Comparison of ENCODE assay signal across 27 cellular contexts in genomic region chr5:148437249-148437648, GRCh38. TPM values are rescaled to one million over a fixed set of nuclear protein-coding genes. Genes with fewer than 3 reads are reported as not detected.
DNase-seq lines count a peak whose midpoint lies in the region; ATAC-seq, FAIRE-seq and TF ChIP-seq lines count a peak whose summit lies in the region.
"Had no signal": no experiment of that assay in that cellular context is flagged by ENCODE, and none has a peak within 500 bp of the region (broad histone marks: within the 10 kb centered on the region; RNA-seq: fewer than 3 reads in every experiment).

No MANE protein-coding gene starts in this region.

- ATAC-seq in activated CD4-positive, alpha-beta T cell treated with anti-CD3 and anti-CD28 coated beads for 36 hours: peak; percentile 78
- ATAC-seq in aorta (ENCODE audit: low FRiP score): no peak
- ATAC-seq: A549; activated CD8-positive, alpha-beta memory T cell treated with anti-CD3 and anti-CD28 coated beads, Interleukin-2, amount 10 ng/mL, durations not matched to agents 7 days and 5 days had no signal

- no peak overlapping the region for H3K27ac ChIP-seq in astrocyte (ENCODE audit: low read depth, low read length)
- H3K27ac ChIP-seq in small intestine (ENCODE audit: low read depth in 1 of 2, low read length in 1 of 2): no peak overlapping the region
- H3K27ac ChIP-seq in aorta (ENCODE audit: low read depth in 1 of 2, low read length in 2 of 2): no peak overlapping the region
- H3K27ac ChIP-seq: A549; BLaER1 treated with 17β-estradiol and CSF1 and Interleukin-3, amounts not matched to agents 10 nM and 100 nM; colonic mucosa; SJCRH30; upper lobe of left lung had no signal

- no peaks in the 10 kb centered on the region for H3K27me3 Mint-ChIP-seq in activated CD4-positive, alpha-beta T cell treated with anti-CD3 and anti-CD28 coated beads for 36 hours
- H3K27me3 Mint-ChIP-seq in astrocyte (ENCODE audit: low read depth, unreplicated experiment): no peaks in the 10 kb centered on the region
- H3K27me3 Mint-ChIP-seq: activated CD8-positive, alpha-beta memory T cell treated with anti-CD3 and anti-CD28 coated beads, Interleukin-2, amount 10 ng/mL, durations not matched to agents 7 days and 5 days had no signal

- H3K4me1 Mint-ChIP-seq in activated CD4-positive, alpha-beta T cell treated with anti-CD3 and anti-CD28 coated beads for 36 hours: peaks cover 7% of the 10 kb centered on the region
- no peaks in the 10 kb centered on the region for H3K4me1 Mint-ChIP-seq in astrocyte (ENCODE audit: low read depth, unreplicated experiment)
- H3K4me1 Mint-ChIP-seq: activated CD8-positive, alpha-beta memory T cell treated with anti-CD3 and anti-CD28 coated beads, Interleukin-2, amount 10 ng/mL, durations not matched to agents 7 days and 5 days; nephron had no signal

- no peak overlapping the region for H3K4me3 ChIP-seq in NB4 (ENCODE audit: low read depth, low read length)
- H3K4me3 ChIP-seq in astrocyte (ENCODE audit: insufficient read depth, low read depth, low read length): no peak overlapping the region
- H3K4me3 ChIP-seq in small intestine (ENCODE audit: low read depth in 1 of 2, low read length in 2 of 2): no peak overlapping the region
- H3K4me3 ChIP-seq in aorta (ENCODE audit: low read length in 2 of 2): no peak overlapping the region
- H3K4me3 ChIP-seq: A549; BLaER1 treated with 17β-estradiol and CSF1 and Interleukin-3, amounts not matched to agents 10 nM and 100 nM; colonic mucosa; SJCRH30; upper lobe of left lung had no signal

- no peak overlapping the region for H3K4me2 ChIP-seq in astrocyte (ENCODE audit: low read length)
- H3K4me2 ChIP-seq: A549; BLaER1 treated with 17β-estradiol and CSF1 and Interleukin-3, amounts not matched to agents 10 nM and 100 nM had no signal

- no peaks in the 10 kb centered on the region for H3K9me3 ChIP-seq in astrocyte (ENCODE audit: insufficient read depth, low read depth, low read length)
- H3K9me3 ChIP-seq in small intestine (ENCODE audit: control insufficient read depth, low read depth): no peaks in the 10 kb centered on the region
- no peaks in the 10 kb centered on the region for H3K9me3 ChIP-seq in aorta (ENCODE audit: control insufficient read depth, low read length)
- H3K9me3 ChIP-seq: A549, colonic mucosa, SJCRH30, upper lobe of left lung had no signal

- peak overlapping the region; percentile 56 for H3K4me3 Mint-ChIP-seq in activated CD4-positive, alpha-beta T cell treated with anti-CD3 and anti-CD28 coated beads for 36 hours
- no peak overlapping the region for H3K4me3 Mint-ChIP-seq in astrocyte (ENCODE audit: unreplicated experiment)
- H3K4me3 Mint-ChIP-seq: activated CD8-positive, alpha-beta memory T cell treated with anti-CD3 and anti-CD28 coated beads, Interleukin-2, amount 10 ng/mL, durations not matched to agents 7 days and 5 days; nephron; T-helper 1 cell treated with Interleukin-12 subunit alpha and Interleukin-12 subunit beta and Interleukin-4 antibody, amounts not matched to agents 30 μg/mL and 1 μg/mL, for 36 hours had no signal

- no peak for TF ChIP-seq CTCF in NB4 (IDR thresholded peaks at IDR 0.05; ENCODE audit: low read depth, low read length)
- no peak for TF ChIP-seq CTCF in astrocyte (IDR thresholded peaks at IDR 0.05; ENCODE audit: insufficient read depth, low read depth, low read length)

- no peak for FAIRE-seq in astrocyte (lab: Jason Lieb, UNC)
- peak; percentile 53 for FAIRE-seq in small intestine (lab: Jason Lieb, UNC)
- no peak for FAIRE-seq in RCC 7860 (lab: Jason Lieb, UNC)
- FAIRE-seq: A549, endometrium, H1 had no signal

- no peaks in the 10 kb centered on the region for H3K9me3 Mint-ChIP-seq in activated CD4-positive, alpha-beta T cell treated with anti-CD3 and anti-CD28 coated beads for 36 hours (ENCODE audit: low read depth)
- H3K9me3 Mint-ChIP-seq in astrocyte (ENCODE audit: unreplicated experiment): no peaks in the 10 kb centered on the region
- H3K9me3 Mint-ChIP-seq: nephron; T-helper 1 cell treated with Interleukin-12 subunit alpha and Interleukin-12 subunit beta and Interleukin-4 antibody, amounts not matched to agents 30 μg/mL and 1 μg/mL, for 36 hours had no signal

- DNase-seq in activated CD4-positive, alpha-beta T cell treated with anti-CD3 and anti-CD28 coated beads for 36 hours: no peak
- no peak for DNase-seq in activated CD4-positive, alpha-beta T cell treated with anti-CD3 and anti-CD28 coated beads for 1 hour
- DNase-seq in NB4 (ENCODE audit: low read depth): peak; percentile 24
- DNase-seq in astrocyte (ENCODE audit: low read depth): no peak
- no peak for DNase-seq in small intestine
- DNase-seq in T1000 (lab: John Stamatoyannopoulos, UW): no peak
- DNase-seq in aorta: no peak
- DNase-seq in RCC 7860 (ENCODE audit: low spot score): no peak
- DNase-seq: activated CD8-positive, alpha-beta memory T cell treated with anti-CD3 and anti-CD28 coated beads, Interleukin-2, amount 10 ng/mL, durations not matched to agents 7 days and 5 days; activated gamma-delta T cell treated with Interleukin-2 at 50 U/mL for 16 hours; colonic mucosa; foreskin melanocyte; GF-D8; Karpas-422; kidney glomerular epithelial cell; NCI-H1417 treated with DMSO at 0.1 percent for 48 hours; NCI-H524 treated with DMSO at 0.1 percent for 48 hours; posterior cingulate gyrus; SJCRH30; stimulated activated CD4-positive, alpha-beta T cell treated with anti-CD3 and anti-CD28 coated beads, Interleukin-1b, Interleukin-23, amount 100 ng/mL, for 48 hours; upper lobe of left lung had no signal

- H3K27me3 ChIP-seq in astrocyte (ENCODE audit: insufficient read depth, low read length): no peaks in the 10 kb centered on the region
- no peaks in the 10 kb centered on the region for H3K27me3 ChIP-seq in small intestine (ENCODE audit: control insufficient read depth in 2 of 2, insufficient read depth in 2 of 2, low read length in 2 of 2)
- no peaks in the 10 kb centered on the region for H3K27me3 ChIP-seq in aorta (ENCODE audit: control insufficient read depth in 1 of 2, insufficient read depth in 2 of 2, low read length in 1 of 2)
- H3K27me3 ChIP-seq: BLaER1 treated with 17β-estradiol and CSF1 and Interleukin-3, amounts not matched to agents 10 nM and 100 nM; colonic mucosa; SJCRH30; upper lobe of left lung had no signal

- H3K36me3 ChIP-seq in astrocyte (ENCODE audit: insufficient read depth, low read length): peaks cover 55% of the 10 kb centered on the region
- peaks cover 8 to 28% of the 10 kb centered on the region in 2 donors for H3K36me3 ChIP-seq in small intestine (ENCODE audit: control insufficient read depth in 2 of 2, insufficient read depth in 2 of 2, low read length in 2 of 2)
- peaks cover 6 to 8% of the 10 kb centered on the region in 2 donors for H3K36me3 ChIP-seq in aorta (ENCODE audit: control insufficient read depth in 1 of 2, insufficient read depth in 2 of 2, low read length in 1 of 2)

- H3K4me1 ChIP-seq in astrocyte (ENCODE audit: insufficient read depth, low read length) (no peaks in the 10 kb centered on the region), small intestine (ENCODE audit: control insufficient read depth in 2 of 2, insufficient read depth in 1 of 2, low read depth in 1 of 2, low read length in 1 of 2) (no peaks in the 10 kb centered on the region), aorta (ENCODE audit: control insufficient read depth in 1 of 2, insufficient read depth in 2 of 2, low read length in 2 of 2) (no peaks in the 10 kb centered on the region)
- H3K4me1 ChIP-seq: A549; BLaER1 treated with 17β-estradiol and CSF1 and Interleukin-3, amounts not matched to agents 10 nM and 100 nM; colonic mucosa; SJCRH30; upper lobe of left lung had no signal

- WGBS in small intestine, 3 donors: 79 to 90% (median 81%) methylated on average over 6 of the region's 6 CpGs
- 89 to 92% methylated on average over 6 of the region's 6 CpGs for WGBS in aorta, 2 donors

- intact Hi-C loops in activated CD4-positive, alpha-beta T cell treated with anti-CD3 and anti-CD28 coated beads for 36 hours (cut with DNase I, micrococcal nuclease): no loop called here
- intact Hi-C loops in aorta (cut with DNase I): no loop called here

- H3K79me2 ChIP-seq in astrocyte (ENCODE audit: insufficient read depth, low read length): no peaks in the 10 kb centered on the region

- no peak for TF ChIP-seq POLR2A in NB4 (IDR thresholded peaks at IDR 0.05; ENCODE audit: extremely low read depth, insufficient read length)

- CTCF ChIA-PET in activated CD4-positive, alpha-beta T cell treated with anti-CD3 and anti-CD28 coated beads for 36 hours (lab: Charles Lee): interaction anchor here (1.6 kb wide), 1 partner anchor 293 kb away, joined by 10 read pairs; no protein-coding TSS in a partner anchor

- no peak overlapping the region for H2AFZ ChIP-seq in astrocyte (ENCODE audit: low read depth, low read length)

- peak overlapping the region; percentile 89 for H3K27ac Mint-ChIP-seq in activated CD4-positive, alpha-beta T cell treated with anti-CD3 and anti-CD28 coated beads for 36 hours
- peak overlapping the region; percentile 23 for H3K27ac Mint-ChIP-seq in astrocyte (ENCODE audit: unreplicated experiment)
- H3K27ac Mint-ChIP-seq: activated CD8-positive, alpha-beta memory T cell treated with anti-CD3 and anti-CD28 coated beads, Interleukin-2, amount 10 ng/mL, durations not matched to agents 7 days and 5 days; nephron; T-helper 1 cell treated with Interleukin-12 subunit alpha and Interleukin-12 subunit beta and Interleukin-4 antibody, amounts not matched to agents 30 μg/mL and 1 μg/mL, for 36 hours had no signal

- POLR2A ChIA-PET in activated CD4-positive, alpha-beta T cell treated with anti-CD3 and anti-CD28 coated beads for 36 hours (lab: Charles Lee): no interaction called here

- H3K9ac ChIP-seq in astrocyte (ENCODE audit: low read length): no peak overlapping the region
- H3K9ac ChIP-seq: BLaER1 treated with 17β-estradiol and CSF1 and Interleukin-3, amounts not matched to agents 10 nM and 100 nM had no signal

- H4K20me1 ChIP-seq in astrocyte (ENCODE audit: insufficient read depth, low read length): no peaks in the 10 kb centered on the region

- H3K36me3 Mint-ChIP-seq in activated CD4-positive, alpha-beta T cell treated with anti-CD3 and anti-CD28 coated beads for 36 hours (ENCODE audit: low read depth): peaks cover 41% of the 10 kb centered on the region
- peaks cover 7% of the 10 kb centered on the region for H3K36me3 Mint-ChIP-seq in astrocyte (ENCODE audit: low read depth, unreplicated experiment)

RNA-seq across cellular contexts. Expression of gene FBXO38, which starts 53.5 kb away (rescaled TPM):
- 10 to 100 TPM; 47.5 to 65.4 TPM for total RNA-seq in activated CD4-positive, alpha-beta T cell treated with anti-CD3 and anti-CD28 coated beads for 36 hours
- 36.2 and 38.8 TPM in 2 replicates for total RNA-seq in astrocyte
- polyA plus RNA-seq in small intestine: 10 to 100 TPM; 13.5 to 16.3 (median 14.0) TPM
- 10 to 100 TPM; 51.1 to 64.4 TPM for total RNA-seq in aorta
- polyA plus RNA-seq in aorta: 10 to 100 TPM in 1 of 2 donors, 1 to 10 TPM in 1; 6.0 to 24.6 TPM
